ENCODE assay signal across 18 cellular contexts in the genomic region with DNA sequence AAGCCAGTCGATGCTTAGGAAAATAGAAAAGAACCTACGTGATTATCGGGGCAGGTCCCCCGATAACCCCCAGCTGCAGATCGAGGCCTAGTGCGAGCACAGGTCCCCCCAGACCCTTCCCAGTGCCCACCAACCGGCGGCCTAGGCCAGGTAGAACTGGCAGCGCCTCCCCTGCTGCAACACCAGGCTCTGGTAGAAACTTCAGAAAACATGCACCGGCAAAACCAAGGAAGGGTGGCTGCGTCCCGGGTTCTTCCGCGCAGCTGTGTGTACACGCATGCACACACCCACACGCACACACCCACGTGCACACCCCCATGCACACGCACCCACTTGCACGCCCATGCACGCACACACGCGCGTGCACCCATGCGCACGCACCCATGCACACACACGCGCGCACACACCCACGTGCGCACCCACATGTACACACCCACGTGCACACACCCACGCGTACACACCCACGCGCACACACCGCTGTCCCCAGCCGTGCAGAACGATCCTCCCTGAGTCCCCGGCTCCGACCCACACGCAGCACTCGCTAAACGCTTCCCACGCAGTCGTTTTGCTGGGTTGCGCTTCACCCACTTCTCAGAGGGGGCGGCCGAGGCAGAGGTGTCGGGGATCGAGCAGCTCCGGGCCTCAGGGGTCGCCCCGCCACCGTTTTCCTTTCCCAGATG. TPM values are rescaled to one million over a fixed set of nuclear protein-coding genes. Genes with fewer than 3 reads are reported as not detected.
A peak's percentile ranks its signal among the peaks of the same experiment; 100 is the strongest.
DNase-seq lines count a peak whose midpoint lies in the region; ATAC-seq, FAIRE-seq and TF ChIP-seq lines count a peak whose summit lies in the region.
"Had no signal": no experiment of that assay in that cellular context is flagged by ENCODE, and none has a peak within 500 bp of the region (broad histone marks: within the 10 kb centered on the region; RNA-seq: fewer than 3 reads in every experiment).

No MANE protein-coding gene starts in this region.

- intact Hi-C loops in HepG2 (cut with micrococcal nuclease; ENCODE audit: unreplicated experiment): no loop called here

- no peak for TF ChIP-seq POLR2A in Peyer's patch (IDR thresholded peaks at IDR 0.05)
- no peak for TF ChIP-seq POLR2A in HepG2 (IDR thresholded peaks at IDR 0.05; ENCODE audit: insufficient read depth in 1 of 2, low read depth in 2 of 2, low read length in 2 of 2)

- WGBS in HepG2 (ENCODE audit: low lambda C conversion rate): 75% methylated on average over 46 of the region's 54 CpGs

- in situ Hi-C loops in HepG2 (cut with HindIII; ENCODE audit: extremely low pct_ligation_motif_present, low pct_unique_long_range_greater_than_20kb): no loop called here

- H3K4me3 ChIP-seq in Peyer's patch (no peak overlapping the region), HepG2 (replicated peaks in 1 of 3; ENCODE audit: insufficient read depth in 1 of 3, low read depth in 2 of 3, low read length in 3 of 3) (no peak overlapping the region)
- H3K4me3 ChIP-seq: breast epithelium, gastroesophageal sphincter, vagina had no signal

- H3K4me1 ChIP-seq in Peyer's patch: peaks cover 0 to 4% (median 0%) of the 10 kb centered on the region in 4 donors
- H3K4me1 ChIP-seq in HepG2 (ENCODE audit: insufficient read depth, low read length): peaks cover 36% of the 10 kb centered on the region

- H3K9me3 ChIP-seq in Peyer's patch: peaks cover 0 to 6% (median 2%) of the 10 kb centered on the region in 4 donors
- no peaks in the 10 kb centered on the region for H3K9me3 ChIP-seq in HepG2 (ENCODE audit: low read length)
- H3K9me3 ChIP-seq: gastroesophageal sphincter, vagina had no signal

- POLR2A ChIA-PET in HepG2 (lab: Yijun Ruan, JAX): no interaction called here
- POLR2A ChIA-PET in GM10248 (lab: Yijun Ruan, JAX): no interaction called here

- no peak overlapping the region for H3K9ac ChIP-seq in HepG2 (ENCODE audit: insufficient read depth, low read depth, low read length)

- no peak for FAIRE-seq in HepG2 (lab: Jason Lieb, UNC)
- FAIRE-seq: endometrium had no signal

- no peak overlapping the region for H3K4me2 ChIP-seq in HepG2 (ENCODE audit: low read depth, low read length)

- peaks cover 0 to 17% of the 10 kb centered on the region in 2 donors for H3K27me3 ChIP-seq in Peyer's patch
- H3K27me3 ChIP-seq in HepG2 (ENCODE audit: control insufficient read depth in 1 of 2, insufficient read depth in 2 of 2, low read length in 2 of 2): peaks cover 8 to 51% of the 10 kb centered on the region in 2 experiments

- peak; percentile 4 for DNase-seq in AG20443 (ENCODE audit: low spot score)
- DNase-seq in Peyer's patch: peak in 2 of 3 donors; percentile 40
- no peak for DNase-seq in HepG2 (ENCODE audit: low spot score)
- no peak for DNase-seq in NCI-H187 (lab: John Stamatoyannopoulos, UW)
- no peak for DNase-seq in GM10248 (ENCODE audit: extremely low spot score)
- no peak for DNase-seq in DMS53 treated with DMSO at 0.1 percent for 48 hours (lab: John Stamatoyannopoulos, UW; ENCODE audit: unreplicated experiment)
- DNase-seq: activated CD4-positive, alpha-beta T cell treated with anti-CD3 and anti-CD28 coated beads, Interleukin-2, amount 50 U/mL, for 48 hours; Calu3; HCEC 1CT; kidney glomerular epithelial cell; NCI-H1930; NCI-H526 treated with DMSO at 0.1 percent for 48 hours; RPMI8226 had no signal

- TF ChIP-seq CTCF in Peyer's patch (IDR thresholded peaks at IDR 0.05) (no peak), HepG2 (CRISPR knock-in tag; IDR thresholded peaks at IDR 0.05) (no peak), GM10248 (IDR thresholded peaks at IDR 0.05; ENCODE audit: control extremely low read depth, extremely low read depth, low read depth, missing control alignments) (no peak)

- no peak overlapping the region for H2AFZ ChIP-seq in HepG2 (ENCODE audit: low read length)

- H3K79me2 ChIP-seq in HepG2 (ENCODE audit: insufficient read depth, low read length): no peaks in the 10 kb centered on the region

- no peaks in the 10 kb centered on the region for H4K20me1 ChIP-seq in HepG2 (ENCODE audit: insufficient read depth, low read length)

- TF ChIP-seq RAD21 in HepG2 (CRISPR knock-in tag; IDR thresholded peaks at IDR 0.05): no peak

- BruUV-seq in HepG2 (replicated peaks; lab: Mats Ljungman, UMichigan): no TSS peak

- no peak for ATAC-seq in HepG2
- ATAC-seq: gastroesophageal sphincter had no signal

- CTCF ChIA-PET in HepG2 (lab: Yijun Ruan, JAX; ENCODE audit: low intra/inter-chr PET ratio, low total read pairs): no interaction called here
- CTCF ChIA-PET in GM10248 (lab: Yijun Ruan, JAX): no interaction called here

- H3K27ac ChIP-seq in Peyer's patch (no peak overlapping the region), HepG2 (ENCODE audit: extremely low read length, insufficient read depth, low read length) (no peak overlapping the region)
- H3K27ac ChIP-seq: breast epithelium, gastroesophageal sphincter, vagina had no signal

- no peak for TF ChIP-seq EP300 in HepG2 (IDR thresholded peaks at IDR 0.05; ENCODE audit: low read depth in 2 of 2, low read length in 2 of 2)
- no peak for TF ChIP-seq EP300 in HepG2 (CRISPR knock-in tag; IDR thresholded peaks at IDR 0.05; ENCODE audit: borderline replicate concordance)

- H3K36me3 ChIP-seq in Peyer's patch (no peaks in the 10 kb centered on the region), HepG2 (replicated peaks in 1 of 2; ENCODE audit: control insufficient read depth in 1 of 2, insufficient read depth in 2 of 2, low read length in 2 of 2) (no peaks in the 10 kb centered on the region)
- H3K36me3 ChIP-seq: breast epithelium, gastroesophageal sphincter, vagina had no signal

RNA-seq across cellular contexts. Expression of gene TSPEAR, which starts 5.2 kb away (rescaled TPM):
- total RNA-seq in Peyer's patch (under 1 TPM in 1 of 4 donors, not detected in 3; 0.47 TPM), HepG2 (2016; rRNA removed; fragmentation: Illumina TruSeq; extraction: Trizol) (0.07 and 0.18 TPM in 2 replicates)
- total RNA-seq in HepG2 (2016; cell fraction: cytosol; rRNA removed; fragmentation: Illumina TruSeq; extraction: Trizol; ENCODE audit: low read depth): 0.09 TPM in 1 of 2 replicates, not detected in the other
- 0.10 and 0.19 TPM in 2 replicates for total RNA-seq in HepG2 (2016; cell fraction: insoluble cytoplasmic fraction; rRNA removed; fragmentation: Illumina TruSeq; extraction: Trizol)
- total RNA-seq in HepG2 (2016; cell fraction: membrane; rRNA removed; fragmentation: Illumina TruSeq; extraction: Trizol): 0.24 and 0.28 TPM in 2 replicates
- total RNA-seq in HepG2 (2016; cell fraction: nucleus; rRNA removed; fragmentation: Illumina TruSeq; extraction: Trizol): 0.16 TPM in 1 of 2 replicates, not detected in the other
- polyA plus RNA-seq in HepG2 (2011; rRNA removed): 0.32 and 0.33 TPM in 2 replicates
- polyA plus RNA-seq in HepG2 (2011; cell fraction: cytosol; rRNA removed): 0.28 and 0.32 TPM in 2 replicates
- 0.59 and 0.71 TPM in 2 replicates for polyA plus RNA-seq in HepG2 (2011; cell fraction: nucleus; rRNA removed)
- 0.63 and 0.68 TPM in 2 replicates for polyA plus RNA-seq in HepG2 (2012)
- polyA plus RNA-seq in HepG2 (2016; cell fraction: cytosol; fragmentation: Illumina TruSeq; extraction: Trizol; ENCODE audit: low read depth): 0.10 and 0.12 TPM in 2 replicates
- 0.19 and 0.25 TPM in 2 replicates for polyA plus RNA-seq in HepG2 (2016; cell fraction: insoluble cytoplasmic fraction; fragmentation: Illumina TruSeq; extraction: Trizol; ENCODE audit: low read depth)
- polyA plus RNA-seq in HepG2 (2016; cell fraction: membrane; fragmentation: Illumina TruSeq; extraction: Trizol; ENCODE audit: low read depth): 0.31 and 0.42 TPM in 2 replicates
- 0.11 TPM in 1 of 2 replicates, not detected in the other for polyA plus RNA-seq in HepG2 (2016; cell fraction: nucleus; fragmentation: Illumina TruSeq; extraction: Trizol; ENCODE audit: insufficient read depth, low read depth)
- 0.82 TPM in 1 of 2 replicates, not detected in the other for polyA minus RNA-seq in HepG2 (2011; rRNA and poly(A)+ RNA removed; ENCODE audit: low replicate concordance)
- polyA minus RNA-seq in HepG2 (2011; cell fraction: cytosol; rRNA and poly(A)+ RNA removed): 0.18 and 0.20 TPM in 2 replicates
- polyA minus RNA-seq in HepG2 (2011; cell fraction: nucleus; rRNA and poly(A)+ RNA removed): 0.26 and 0.37 TPM in 2 replicates
- total RNA-seq: Calu3; gastroesophageal sphincter; T-helper 2 cell treated with Interferon-gamma antibody and Interleukin-4, amounts not matched to agents 100 ng/mL and 5 ng/mL, for 36 hours; vagina had no signal

RNA-seq across cellular contexts. Expression of gene KRTAP10-12, which starts 9.2 kb away (rescaled TPM):
- not detected for total RNA-seq in Peyer's patch
- total RNA-seq in HepG2 (2016; rRNA removed; fragmentation: Illumina TruSeq; extraction: Trizol): not detected in 2 replicates
- total RNA-seq in HepG2 (2016; cell fraction: cytosol; rRNA removed; fragmentation: Illumina TruSeq; extraction: Trizol; ENCODE audit: low read depth): not detected in 2 replicates
- not detected in 2 replicates for total RNA-seq in HepG2 (2016; cell fraction: insoluble cytoplasmic fraction; rRNA removed; fragmentation: Illumina TruSeq; extraction: Trizol)
- not detected in 2 replicates for total RNA-seq in HepG2 (2016; cell fraction: membrane; rRNA removed; fragmentation: Illumina TruSeq; extraction: Trizol)
- not detected in 2 replicates for total RNA-seq in HepG2 (2016; cell fraction: nucleus; rRNA removed; fragmentation: Illumina TruSeq; extraction: Trizol)
- polyA plus RNA-seq in HepG2 (2011; rRNA removed): not detected in 2 replicates
- polyA plus RNA-seq in HepG2 (2011; cell fraction: cytosol; rRNA removed): not detected in 2 replicates
- not detected in 2 replicates for polyA plus RNA-seq in HepG2 (2011; cell fraction: nucleus; rRNA removed)
- not detected in 2 replicates for polyA plus RNA-seq in HepG2 (2012)
- polyA plus RNA-seq in HepG2 (2016; cell fraction: cytosol; fragmentation: Illumina TruSeq; extraction: Trizol; ENCODE audit: low read depth): not detected in 2 replicates
- polyA plus RNA-seq in HepG2 (2016; cell fraction: insoluble cytoplasmic fraction; fragmentation: Illumina TruSeq; extraction: Trizol; ENCODE audit: low read depth): not detected in 2 replicates
- polyA plus RNA-seq in HepG2 (2016; cell fraction: membrane; fragmentation: Illumina TruSeq; extraction: Trizol; ENCODE audit: low read depth): not detected in 2 replicates
- not detected in 2 replicates for polyA plus RNA-seq in HepG2 (2016; cell fraction: nucleus; fragmentation: Illumina TruSeq; extraction: Trizol; ENCODE audit: insufficient read depth, low read depth)
- not detected in 2 replicates for polyA minus RNA-seq in HepG2 (2011; rRNA and poly(A)+ RNA removed; ENCODE audit: low replicate concordance)
- polyA minus RNA-seq in HepG2 (2011; cell fraction: cytosol; rRNA and poly(A)+ RNA removed): not detected in 2 replicates
- polyA minus RNA-seq in HepG2 (2011; cell fraction: nucleus; rRNA and poly(A)+ RNA removed): not detected in 2 replicates
- total RNA-seq: breast epithelium; Calu3; gastroesophageal sphincter; T-helper 2 cell treated with Interferon-gamma antibody and Interleukin-4, amounts not matched to agents 100 ng/mL and 5 ng/mL, for 36 hours; vagina had no signal

RNA-seq across cellular contexts. Expression of gene KRTAP12-1, which starts 24.2 kb away (rescaled TPM):
- not detected for total RNA-seq in Peyer's patch
- not detected in 2 replicates for total RNA-seq in HepG2 (2016; rRNA removed; fragmentation: Illumina TruSeq; extraction: Trizol)
- not detected in 2 replicates for total RNA-seq in HepG2 (2016; cell fraction: cytosol; rRNA removed; fragmentation: Illumina TruSeq; extraction: Trizol; ENCODE audit: low read depth)
- not detected in 2 replicates for total RNA-seq in HepG2 (2016; cell fraction: insoluble cytoplasmic fraction; rRNA removed; fragmentation: Illumina TruSeq; extraction: Trizol)
- total RNA-seq in HepG2 (2016; cell fraction: membrane; rRNA removed; fragmentation: Illumina TruSeq; extraction: Trizol): not detected in 2 replicates
- not detected in 2 replicates for total RNA-seq in HepG2 (2016; cell fraction: nucleus; rRNA removed; fragmentation: Illumina TruSeq; extraction: Trizol)
- 0.13 TPM in 1 of 2 replicates, not detected in the other for polyA plus RNA-seq in HepG2 (2011; rRNA removed)
- not detected in 2 replicates for polyA plus RNA-seq in HepG2 (2011; cell fraction: cytosol; rRNA removed)
- polyA plus RNA-seq in HepG2 (2011; cell fraction: nucleus; rRNA removed): 0.40 TPM in 1 of 2 replicates, not detected in the other
- polyA plus RNA-seq in HepG2 (2012): not detected in 2 replicates
- polyA plus RNA-seq in HepG2 (2016; cell fraction: cytosol; fragmentation: Illumina TruSeq; extraction: Trizol; ENCODE audit: low read depth): not detected in 2 replicates
- polyA plus RNA-seq in HepG2 (2016; cell fraction: insoluble cytoplasmic fraction; fragmentation: Illumina TruSeq; extraction: Trizol; ENCODE audit: low read depth): not detected in 2 replicates
- not detected in 2 replicates for polyA plus RNA-seq in HepG2 (2016; cell fraction: membrane; fragmentation: Illumina TruSeq; extraction: Trizol; ENCODE audit: low read depth)
- not detected in 2 replicates for polyA plus RNA-seq in HepG2 (2016; cell fraction: nucleus; fragmentation: Illumina TruSeq; extraction: Trizol; ENCODE audit: insufficient read depth, low read depth)
- polyA minus RNA-seq in HepG2 (2011; rRNA and poly(A)+ RNA removed; ENCODE audit: low replicate concordance): not detected in 2 replicates
- polyA minus RNA-seq in HepG2 (2011; cell fraction: cytosol; rRNA and poly(A)+ RNA removed): not detected in 2 replicates
- not detected in 2 replicates for polyA minus RNA-seq in HepG2 (2011; cell fraction: nucleus; rRNA and poly(A)+ RNA removed)
- total RNA-seq: breast epithelium; Calu3; gastroesophageal sphincter; T-helper 2 cell treated with Interferon-gamma antibody and Interleukin-4, amounts not matched to agents 100 ng/mL and 5 ng/mL, for 36 hours; vagina had no signal

RNA-seq across cellular contexts. Expression of gene KRTAP12-2, which starts 39.4 kb away (rescaled TPM):
- total RNA-seq in Peyer's patch (not detected), HepG2 (2016; rRNA removed; fragmentation: Illumina TruSeq; extraction: Trizol) (not detected in 2 replicates)
- total RNA-seq in HepG2 (2016; cell fraction: cytosol; rRNA removed; fragmentation: Illumina TruSeq; extraction: Trizol; ENCODE audit: low read depth): not detected in 2 replicates
- total RNA-seq in HepG2 (2016; cell fraction: insoluble cytoplasmic fraction; rRNA removed; fragmentation: Illumina TruSeq; extraction: Trizol): not detected in 2 replicates
- total RNA-seq in HepG2 (2016; cell fraction: membrane; rRNA removed; fragmentation: Illumina TruSeq; extraction: Trizol): not detected in 2 replicates
- not detected in 2 replicates for total RNA-seq in HepG2 (2016; cell fraction: nucleus; rRNA removed; fragmentation: Illumina TruSeq; extraction: Trizol)
- polyA plus RNA-seq in HepG2 (2011; rRNA removed): not detected in 2 replicates
- polyA plus RNA-seq in HepG2 (2011; cell fraction: cytosol; rRNA removed): not detected in 2 replicates
- polyA plus RNA-seq in HepG2 (2011; cell fraction: nucleus; rRNA removed): not detected in 2 replicates
- not detected in 2 replicates for polyA plus RNA-seq in HepG2 (2012)
- not detected in 2 replicates for polyA plus RNA-seq in HepG2 (2016; cell fraction: cytosol; fragmentation: Illumina TruSeq; extraction: Trizol; ENCODE audit: low read depth)
- not detected in 2 replicates for polyA plus RNA-seq in HepG2 (2016; cell fraction: insoluble cytoplasmic fraction; fragmentation: Illumina TruSeq; extraction: Trizol; ENCODE audit: low read depth)
- not detected in 2 replicates for polyA plus RNA-seq in HepG2 (2016; cell fraction: membrane; fragmentation: Illumina TruSeq; extraction: Trizol; ENCODE audit: low read depth)
- not detected in 2 replicates for polyA plus RNA-seq in HepG2 (2016; cell fraction: nucleus; fragmentation: Illumina TruSeq; extraction: Trizol; ENCODE audit: insufficient read depth, low read depth)
- polyA minus RNA-seq in HepG2 (2011; rRNA and poly(A)+ RNA removed; ENCODE audit: low replicate concordance): not detected in 2 replicates
- not detected in 2 replicates for polyA minus RNA-seq in HepG2 (2011; cell fraction: cytosol; rRNA and poly(A)+ RNA removed)
- polyA minus RNA-seq in HepG2 (2011; cell fraction: nucleus; rRNA and poly(A)+ RNA removed): not detected in 2 replicates
- total RNA-seq: breast epithelium; Calu3; gastroesophageal sphincter; T-helper 2 cell treated with Interferon-gamma antibody and Interleukin-4, amounts not matched to agents 100 ng/mL and 5 ng/mL, for 36 hours; vagina had no signal

RNA-seq across cellular contexts. Expression of gene KRTAP12-3, which starts 48.4 kb away (rescaled TPM):
- total RNA-seq in Peyer's patch (not detected), HepG2 (2016; rRNA removed; fragmentation: Illumina TruSeq; extraction: Trizol) (not detected in 2 replicates)
- not detected in 2 replicates for total RNA-seq in HepG2 (2016; cell fraction: cytosol; rRNA removed; fragmentation: Illumina TruSeq; extraction: Trizol; ENCODE audit: low read depth)
- not detected in 2 replicates for total RNA-seq in HepG2 (2016; cell fraction: insoluble cytoplasmic fraction; rRNA removed; fragmentation: Illumina TruSeq; extraction: Trizol)
- not detected in 2 replicates for total RNA-seq in HepG2 (2016; cell fraction: membrane; rRNA removed; fragmentation: Illumina TruSeq; extraction: Trizol)
- not detected in 2 replicates for total RNA-seq in HepG2 (2016; cell fraction: nucleus; rRNA removed; fragmentation: Illumina TruSeq; extraction: Trizol)
- not detected in 2 replicates for polyA plus RNA-seq in HepG2 (2011; rRNA removed)
- polyA plus RNA-seq in HepG2 (2011; cell fraction: cytosol; rRNA removed): not detected in 2 replicates
- not detected in 2 replicates for polyA plus RNA-seq in HepG2 (2011; cell fraction: nucleus; rRNA removed)
- not detected in 2 replicates for polyA plus RNA-seq in HepG2 (2012)
- polyA plus RNA-seq in HepG2 (2016; cell fraction: cytosol; fragmentation: Illumina TruSeq; extraction: Trizol; ENCODE audit: low read depth): not detected in 2 replicates
- not detected in 2 replicates for polyA plus RNA-seq in HepG2 (2016; cell fraction: insoluble cytoplasmic fraction; fragmentation: Illumina TruSeq; extraction: Trizol; ENCODE audit: low read depth)
- polyA plus RNA-seq in HepG2 (2016; cell fraction: membrane; fragmentation: Illumina TruSeq; extraction: Trizol; ENCODE audit: low read depth): not detected in 2 replicates
- not detected in 2 replicates for polyA plus RNA-seq in HepG2 (2016; cell fraction: nucleus; fragmentation: Illumina TruSeq; extraction: Trizol; ENCODE audit: insufficient read depth, low read depth)
- not detected in 2 replicates for polyA minus RNA-seq in HepG2 (2011; rRNA and poly(A)+ RNA removed; ENCODE audit: low replicate concordance)
- polyA minus RNA-seq in HepG2 (2011; cell fraction: cytosol; rRNA and poly(A)+ RNA removed): not detected in 2 replicates
- not detected in 2 replicates for polyA minus RNA-seq in HepG2 (2011; cell fraction: nucleus; rRNA and poly(A)+ RNA removed)
- total RNA-seq: breast epithelium; Calu3; gastroesophageal sphincter; T-helper 2 cell treated with Interferon-gamma antibody and Interleukin-4, amounts not matched to agents 100 ng/mL and 5 ng/mL, for 36 hours; vagina had no signal

Comparison
In these comparisons a context has a peak if more than half of its experiments do, and no peak if none do; other contexts are left out.
1. DNase-seq: peak in AG20443 (single experiment) and Peyer's patch (2 of 3); none in HepG2 (single experiment), NCI-H187 (0 of 2), GM10248 (single experiment) and DMS53 treated with DMSO at 0.1 percent for 48 hours (single experiment).